In the genomic region with DNA sequence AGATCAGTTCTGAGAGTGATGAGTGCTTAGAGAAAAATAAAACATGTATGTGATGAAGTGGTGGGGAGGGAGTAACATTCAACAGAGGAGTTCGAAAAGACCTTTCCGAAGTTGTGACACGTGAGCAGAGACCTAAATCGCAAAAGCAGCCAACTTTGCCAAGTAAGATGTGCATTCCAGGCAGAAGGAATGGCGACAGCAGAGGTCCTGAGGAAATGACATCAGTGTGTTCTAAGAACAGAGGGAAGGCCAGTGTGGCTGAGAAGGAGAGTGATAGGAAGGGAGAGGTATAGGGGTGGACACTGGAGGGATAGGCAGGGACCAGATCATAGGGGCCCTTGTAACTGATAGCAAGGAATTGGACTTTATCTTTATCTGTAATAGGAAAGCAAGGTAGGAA, we compare ENCODE assay signal across 21 cellular contexts.
"Had no signal": no experiment of that assay in that cellular context is flagged by ENCODE, and none has a peak within 500 bp of the region (broad histone marks: within the 10 kb centered on the region; RNA-seq: fewer than 3 reads in every experiment).

No MANE protein-coding gene starts in this region.

- H3K36me3 ChIP-seq: gastrocnemius medialis, heart left ventricle, prostate gland, transverse colon had no signal

- H3K27ac ChIP-seq: coronary artery, heart left ventricle, prostate gland, transverse colon had no signal

- H3K9me3 Mint-ChIP-seq: activated CD4-positive, alpha-beta memory T cell treated with anti-CD3 and anti-CD28 coated beads, Interleukin-2, amount 10 ng/mL, durations not matched to agents 7 days and 5 days; activated T-cell treated with anti-CD3 and anti-CD28 coated beads, Interleukin-2, amount 50 U/mL, for 4 hours; WTC11 had no signal

- H3K4me1 ChIP-seq: prostate gland had no signal

- H3K27me3 ChIP-seq: heart left ventricle, transverse colon had no signal

- H3K4me3 ChIP-seq: coronary artery, gastrocnemius medialis, heart left ventricle, mucosa of descending colon, prostate gland, transverse colon had no signal

- H3K9me3 ChIP-seq: gastrocnemius medialis, heart left ventricle, mucosa of descending colon, prostate gland, transverse colon had no signal

- DNase-seq: activated CD4-positive, alpha-beta memory T cell treated with anti-CD3 and anti-CD28 coated beads, Interleukin-2, amount 10 ng/mL, durations not matched to agents 7 days and 5 days; activated CD4-positive, alpha-beta T cell treated with anti-CD3 and anti-CD28 coated beads for 4 hours; activated effector memory CD4-positive, alpha-beta T cell treated with Interleukin-2 at 50 U/mL for 16 hours; activated naive CD4-positive, alpha-beta T cell treated with anti-CD3 and anti-CD28 coated beads, Interleukin-2, amount 50 U/mL, for 16 hours; activated T-cell treated with anti-CD3 and anti-CD28 coated beads, Interleukin-2, amount 50 U/mL, for 4 hours; central memory CD4-positive, alpha-beta T cell; effector CD8-positive, alpha-beta T cell; gastrocnemius medialis; heart left ventricle; mucosa of descending colon; naive thymus-derived CD4-positive, alpha-beta T cell; right cardiac atrium; small intestine; stimulated activated CD4-positive, alpha-beta T cell treated with anti-CD3 and anti-CD28 coated beads, Interleukin-4, amount 100 ng/mL, for 24 hours; stimulated activated naive CD4-positive, alpha-beta T cell; substantia nigra; transverse colon had no signal

- H3K27ac Mint-ChIP-seq: activated CD4-positive, alpha-beta memory T cell treated with anti-CD3 and anti-CD28 coated beads, Interleukin-2, amount 10 ng/mL, durations not matched to agents 7 days and 5 days; WTC11 had no signal

- H3K27me3 Mint-ChIP-seq: naive thymus-derived CD4-positive, alpha-beta T cell had no signal

- H3K4me3 Mint-ChIP-seq: activated CD4-positive, alpha-beta memory T cell treated with anti-CD3 and anti-CD28 coated beads, Interleukin-2, amount 10 ng/mL, durations not matched to agents 7 days and 5 days; activated T-cell treated with anti-CD3 and anti-CD28 coated beads, Interleukin-2, amount 50 U/mL, for 4 hours; WTC11 had no signal

- H3K36me3 Mint-ChIP-seq: naive thymus-derived CD4-positive, alpha-beta T cell; WTC11 had no signal

- ATAC-seq: activated T-cell treated with anti-CD3 and anti-CD28 coated beads, Interleukin-2, amount 50 U/mL, for 4 hours; gastrocnemius medialis; heart left ventricle; left lobe of liver; mucosa of descending colon; naive thymus-derived CD4-positive, alpha-beta T cell; right cardiac atrium; WTC11 had no signal
